In the genomic region with DNA sequence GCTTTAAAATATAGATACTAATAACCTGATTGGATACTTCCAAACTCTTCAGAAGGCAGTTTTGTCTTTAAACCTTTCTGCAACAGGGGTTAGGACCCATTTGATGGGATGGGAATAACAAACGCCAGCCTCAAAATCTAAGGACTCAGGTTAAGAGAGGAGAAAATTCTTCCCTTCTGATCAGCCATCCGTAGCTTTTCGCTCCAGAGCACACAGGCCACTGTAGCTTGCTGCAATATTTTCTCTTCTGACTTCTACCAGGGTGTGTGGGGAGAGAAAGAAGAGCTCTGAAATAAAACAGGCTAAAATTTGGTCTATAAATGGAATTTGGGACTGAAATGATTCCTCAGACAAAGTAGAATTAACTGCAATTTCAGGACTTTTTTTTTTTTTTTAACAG, we compare ENCODE assay signal across 25 cellular contexts.
"Had no signal": no experiment of that assay in that cellular context is flagged by ENCODE, and none has a peak within 500 bp of the region (broad histone marks: within the 10 kb centered on the region; RNA-seq: fewer than 3 reads in every experiment).

No MANE protein-coding gene starts in this region.

- H3K4me3 ChIP-seq: dorsolateral prefrontal cortex, hepatocyte, mucosa of descending colon, pancreas, smooth muscle cell, tibial artery had no signal

- H3K4me3 Mint-ChIP-seq: activated CD4-positive, alpha-beta T cell treated with anti-CD3 and anti-CD28 coated beads, Interleukin-2, amount 10 ng/mL, durations not matched to agents 7 days and 5 days; activated CD8-positive, alpha-beta T cell treated with anti-CD3 and anti-CD28 coated beads, Interleukin-2, amount 10 ng/mL, durations not matched to agents 7 days and 5 days; activated naive CD4-positive, alpha-beta T cell treated with anti-CD3 and anti-CD28 coated beads, Interleukin-2, amount 10 ng/mL, durations not matched to agents 7 days and 5 days; activated naive CD8-positive, alpha-beta T cell treated with anti-CD3 and anti-CD28 coated beads, Interleukin-2, amount 50 U/mL, for 24 hours; brain; naive thymus-derived CD4-positive, alpha-beta T cell; stimulated activated effector memory CD8-positive, alpha-beta T cell treated with anti-CD3 and anti-CD28 coated beads, Interleukin-12 subunit alpha, Interleukin-12 subunit beta, amount 100 ng/mL, for 72 hours; T-helper 1 cell treated with Interleukin-12 subunit alpha and Interleukin-12 subunit beta and Interleukin-4 antibody, amounts not matched to agents 30 μg/mL and 1 μg/mL, for 36 hours had no signal

- H3K4me1 ChIP-seq: tibial artery had no signal

- H3K9me3 ChIP-seq: mucosa of descending colon, neutrophil, pancreas, tibial artery had no signal

- DNase-seq: activated CD4-positive, alpha-beta T cell treated with anti-CD3 and anti-CD28 coated beads, Interleukin-2, amount 10 ng/mL, durations not matched to agents 7 days and 5 days; activated CD8-positive, alpha-beta T cell treated with anti-CD3 and anti-CD28 coated beads, Interleukin-2, amount 10 ng/mL, durations not matched to agents 7 days and 5 days; activated effector memory CD4-positive, alpha-beta T cell treated with Interleukin-2 at 50 U/mL for 16 hours; activated naive CD4-positive, alpha-beta T cell treated with anti-CD3 and anti-CD28 coated beads, Interleukin-2, amount 10 ng/mL, durations not matched to agents 7 days and 5 days; activated naive CD8-positive, alpha-beta T cell treated with anti-CD3 and anti-CD28 coated beads, Interleukin-2, amount 50 U/mL, for 24 hours; activated T-cell treated with anti-CD3 and anti-CD28 coated beads, Interleukin-2, amount 50 U/mL, for 48 hours; anterior cingulate cortex; central memory CD4-positive, alpha-beta T cell; dorsolateral prefrontal cortex; foreskin fibroblast; left ventricle myocardium superior; mucosa of descending colon; naive thymus-derived CD4-positive, alpha-beta T cell; pancreas; stimulated activated CD4-positive, alpha-beta T cell treated with anti-CD3 and anti-CD28 coated beads, Interleukin-4, amount 100 ng/mL, for 24 hours; tibial artery had no signal

- H3K27ac Mint-ChIP-seq: activated CD4-positive, alpha-beta T cell treated with anti-CD3 and anti-CD28 coated beads, Interleukin-2, amount 10 ng/mL, durations not matched to agents 7 days and 5 days; activated CD8-positive, alpha-beta T cell treated with anti-CD3 and anti-CD28 coated beads, Interleukin-2, amount 10 ng/mL, durations not matched to agents 7 days and 5 days; activated naive CD4-positive, alpha-beta T cell treated with anti-CD3 and anti-CD28 coated beads, Interleukin-2, amount 10 ng/mL, durations not matched to agents 7 days and 5 days; activated naive CD8-positive, alpha-beta T cell treated with anti-CD3 and anti-CD28 coated beads, Interleukin-2, amount 50 U/mL, for 24 hours; brain; stimulated activated effector memory CD8-positive, alpha-beta T cell treated with anti-CD3 and anti-CD28 coated beads, Interleukin-12 subunit alpha, Interleukin-12 subunit beta, amount 100 ng/mL, for 72 hours; T-helper 1 cell treated with Interleukin-12 subunit alpha and Interleukin-12 subunit beta and Interleukin-4 antibody, amounts not matched to agents 30 μg/mL and 1 μg/mL, for 36 hours had no signal

- H3K27me3 ChIP-seq: hepatocyte, pancreas had no signal

- H2AFZ ChIP-seq: hepatocyte had no signal

- H3K36me3 Mint-ChIP-seq: activated naive CD4-positive, alpha-beta T cell treated with anti-CD3 and anti-CD28 coated beads, Interleukin-2, amount 10 ng/mL, durations not matched to agents 7 days and 5 days; brain; naive thymus-derived CD4-positive, alpha-beta T cell; stimulated activated effector memory CD8-positive, alpha-beta T cell treated with anti-CD3 and anti-CD28 coated beads, Interleukin-12 subunit alpha, Interleukin-12 subunit beta, amount 100 ng/mL, for 72 hours had no signal

- H3K27ac ChIP-seq: dorsolateral prefrontal cortex, epithelial cell of prostate, hepatocyte, neutrophil, pancreas, tibial artery had no signal

- ATAC-seq: activated CD4-positive, CD25-positive, alpha-beta regulatory T cell treated with anti-CD3 and anti-CD28 coated beads, Interleukin-2, amount 50 U/mL, for 24 hours; activated CD8-positive, alpha-beta T cell treated with anti-CD3 and anti-CD28 coated beads, Interleukin-2, amount 10 ng/mL, durations not matched to agents 7 days and 5 days; activated naive CD8-positive, alpha-beta T cell treated with anti-CD3 and anti-CD28 coated beads, Interleukin-2, amount 50 U/mL, for 24 hours; left ventricle myocardium superior; mucosa of descending colon; naive thymus-derived CD4-positive, alpha-beta T cell; pancreas; sciatic nerve; stimulated activated effector memory CD8-positive, alpha-beta T cell treated with anti-CD3 and anti-CD28 coated beads, Interleukin-12 subunit alpha, Interleukin-12 subunit beta, amount 100 ng/mL, for 72 hours had no signal

- H3K9me3 Mint-ChIP-seq: activated CD4-positive, alpha-beta T cell treated with anti-CD3 and anti-CD28 coated beads, Interleukin-2, amount 10 ng/mL, durations not matched to agents 7 days and 5 days; activated naive CD4-positive, alpha-beta T cell treated with anti-CD3 and anti-CD28 coated beads, Interleukin-2, amount 10 ng/mL, durations not matched to agents 7 days and 5 days; activated naive CD8-positive, alpha-beta T cell treated with anti-CD3 and anti-CD28 coated beads, Interleukin-2, amount 50 U/mL, for 24 hours; naive thymus-derived CD4-positive, alpha-beta T cell; stimulated activated effector memory CD8-positive, alpha-beta T cell treated with anti-CD3 and anti-CD28 coated beads, Interleukin-12 subunit alpha, Interleukin-12 subunit beta, amount 100 ng/mL, for 72 hours; T-helper 1 cell treated with Interleukin-12 subunit alpha and Interleukin-12 subunit beta and Interleukin-4 antibody, amounts not matched to agents 30 μg/mL and 1 μg/mL, for 36 hours had no signal

- H3K36me3 ChIP-seq: neutrophil, pancreas, tibial artery had no signal

- H3K4me2 ChIP-seq: hepatocyte, smooth muscle cell had no signal

- H3K79me2 ChIP-seq: hepatocyte had no signal
